1 cellular context compared by ENCODE assay signal in the genomic region with DNA sequence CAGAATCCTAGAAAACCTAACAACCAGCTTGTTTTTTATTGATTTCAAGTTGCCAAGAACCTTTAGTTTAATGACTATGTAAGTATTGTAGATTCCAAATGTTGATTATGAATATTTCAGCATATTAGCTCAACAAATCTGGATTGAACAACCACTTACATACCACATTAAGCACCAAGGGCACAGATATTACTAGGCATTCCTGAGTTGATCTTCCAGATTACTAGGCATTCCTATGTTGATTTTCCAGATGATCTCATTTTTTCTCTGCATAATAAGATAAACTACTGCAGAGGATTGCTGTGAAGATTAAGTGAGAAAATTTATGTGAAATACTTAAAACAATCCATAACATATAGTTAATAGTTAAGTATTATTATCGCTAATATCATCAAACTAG.
TF ChIP-seq lines count a peak whose summit lies in the region.

No MANE protein-coding gene starts in this region.

TF ChIP-seq in A549, 52 proteins besides CTCF, POLR2A, EP300 and RAD21 (continued from another document):
- no peak for TF ChIP-seq REST (IDR thresholded peaks at IDR 0.05)
- no peak for TF ChIP-seq KDM5A (IDR thresholded peaks at IDR 0.05)
- TF ChIP-seq RNF2 (IDR thresholded peaks at IDR 0.05; ENCODE audit: borderline replicate concordance, low read depth), result no peak
- no peak for TF ChIP-seq CEBPB (IDR thresholded peaks at IDR 0.05)
- TF ChIP-seq FOSB (CRISPR knock-in tag; IDR thresholded peaks at IDR 0.05), result no peak
- no peak for TF ChIP-seq MAZ (IDR thresholded peaks at IDR 0.05; ENCODE audit: borderline replicate concordance, low read depth, low read length)
- TF ChIP-seq EHF (CRISPR knock-in tag; IDR thresholded peaks at IDR 0.05), result no peak
- TF ChIP-seq PHF8 (IDR thresholded peaks at IDR 0.05; ENCODE audit: borderline replicate concordance, low read depth), result no peak
TF ChIP-seq in A549: peak in this region for 0.
